Comparison of ENCODE assay signal across 1 cellular context in genomic region chr17:12137859-12138258, GRCh38.
TF ChIP-seq lines count a peak whose summit lies in the region.

No MANE protein-coding gene starts in this region.

TF ChIP-seq in HepG2, 621 proteins besides CTCF, POLR2A, EP300 and RAD21 (continued from another document):
- no peak for TF ChIP-seq ZNF276 (CRISPR knock-in tag; IDR thresholded peaks at IDR 0.05; ENCODE audit: low read depth)
- no peak for TF ChIP-seq ZNF44 (CRISPR knock-in tag; IDR thresholded peaks at IDR 0.05)
- no peak for TF ChIP-seq ZNF335 (CRISPR knock-in tag; IDR thresholded peaks at IDR 0.05)
